Comparison of ENCODE assay signal across 8 cellular contexts in the genomic region with DNA sequence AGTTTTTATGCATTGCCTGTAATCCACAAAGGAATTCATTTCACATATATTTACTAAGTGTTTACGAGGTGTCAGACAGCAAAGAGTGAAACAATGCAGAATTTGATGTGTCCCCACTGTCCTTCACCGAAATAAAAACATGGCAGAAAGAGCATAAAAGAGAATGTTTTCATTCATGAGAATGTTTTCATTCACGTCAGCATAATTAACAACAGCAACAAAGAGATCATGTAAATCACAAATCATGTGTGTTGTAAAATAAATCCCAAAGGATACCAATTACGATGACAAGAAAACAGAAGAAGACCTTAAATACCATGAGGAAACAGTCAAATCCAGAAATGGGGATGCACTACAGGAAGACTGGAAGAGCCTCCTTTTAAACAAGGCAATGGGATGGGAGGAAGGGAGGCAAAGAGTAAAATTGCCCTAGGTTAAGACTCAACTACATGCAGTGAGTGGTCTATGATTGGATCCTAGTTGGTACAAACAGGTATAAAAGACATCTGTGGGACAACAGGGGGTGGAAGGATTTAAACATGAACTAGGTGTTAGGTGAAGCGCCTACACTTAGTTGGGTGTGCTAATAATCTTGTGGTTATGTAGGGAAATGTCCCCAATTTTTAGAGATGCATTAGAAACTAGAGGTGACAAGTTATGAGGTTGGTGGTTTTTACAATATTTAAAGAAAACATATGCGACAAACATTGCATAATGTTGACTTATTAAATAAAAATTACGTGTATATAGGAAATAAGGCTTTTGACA. TPM values are rescaled to one million over a fixed set of nuclear protein-coding genes. Genes with fewer than 3 reads are reported as not detected.
DNase-seq lines count a peak whose midpoint lies in the region; ATAC-seq and TF ChIP-seq lines count a peak whose summit lies in the region.

No MANE protein-coding gene starts in this region.

- no peak overlapping the region for H3K27ac ChIP-seq in CD4-positive, alpha-beta memory T cell (ENCODE audit: low read depth, low read length)
- no peak overlapping the region for H3K27ac ChIP-seq in PC-3 (ENCODE audit: low read length)
- peak overlapping the region; percentile 90 for H3K27ac ChIP-seq in hepatocyte
- H3K27ac ChIP-seq in psoas muscle, result peak overlapping the region; percentile 96

- peaks cover 0 to 4% (median 3%) of the 10 kb centered on the region in 4 donors for H3K4me1 Mint-ChIP-seq in CD4-positive, alpha-beta memory T cell
- peaks cover 3% of the 10 kb centered on the region for H3K4me1 Mint-ChIP-seq in activated CD8-positive, alpha-beta memory T cell treated with anti-CD3 and anti-CD28 coated beads, Interleukin-2, amount 10 ng/mL, durations not matched to agents 7 days and 5 days

- no TSS peak for BruUV-seq in PC-3 (replicated peaks; lab: Mats Ljungman, UMichigan)

- H3K4me3 ChIP-seq in CD4-positive, alpha-beta memory T cell (ENCODE audit: low read length in 2 of 2), result no peak overlapping the region
- H3K4me3 ChIP-seq in PC-3 (ENCODE audit: low read length) (peak overlapping the region; percentile 75; the same call in 1 of the 2 replicates), hepatocyte (no peak overlapping the region), psoas muscle (peak overlapping the region; percentile 90)

- ATAC-seq in PC-3 (no peak), psoas muscle (no peak)
- ATAC-seq in activated CD8-positive, alpha-beta memory T cell treated with anti-CD3 and anti-CD28 coated beads, Interleukin-2, amount 10 ng/mL, durations not matched to agents 7 days and 5 days, result no peak

- no peaks in the 10 kb centered on the region for H3F3A ChIP-seq in PC-3 (ENCODE audit: low read length, unreplicated experiment)

- no peaks in the 10 kb centered on the region for H3K36me3 Mint-ChIP-seq in CD4-positive, alpha-beta memory T cell
- peaks cover 1% of the 10 kb centered on the region for H3K36me3 Mint-ChIP-seq in activated CD8-positive, alpha-beta memory T cell treated with anti-CD3 and anti-CD28 coated beads, Interleukin-2, amount 10 ng/mL, durations not matched to agents 7 days and 5 days

- H3K79me2 ChIP-seq in PC-3 (ENCODE audit: low read length), result no peaks in the 10 kb centered on the region
- peaks cover 13% of the 10 kb centered on the region for H3K79me2 ChIP-seq in hepatocyte

- H3K4me3 Mint-ChIP-seq in CD4-positive, alpha-beta memory T cell, result peak overlapping the region in 5 of 8 donors; percentile 4 to 75 (median 34)
- H3K4me3 Mint-ChIP-seq in activated CD8-positive, alpha-beta memory T cell treated with anti-CD3 and anti-CD28 coated beads, Interleukin-2, amount 10 ng/mL, durations not matched to agents 7 days and 5 days, result no peak overlapping the region

- intact Hi-C loops in CD4-positive, alpha-beta memory T cell (cut with micrococcal nuclease), result loop anchor here (1.0 to 5.0 kb wide), 4 partner anchors 15 to 862 kb away; a partner anchor contains a TSS
- intact Hi-C loops in PC-3 (cut with micrococcal nuclease) (loop anchor here (1.0 to 5.0 kb wide), 5 partner anchors 49 to 197 kb away; a partner anchor contains a TSS), psoas muscle (cut with DNase I) (loop anchor here in 1 of 2 donors (5.0 kb wide), 2 partner anchors 52 to 197 kb away; a partner anchor contains a TSS)

- H3K27ac Mint-ChIP-seq in CD4-positive, alpha-beta memory T cell, result peak overlapping the region in 4 of 7 donors; percentile 12 to 89 (median 56)
- no peak overlapping the region for H3K27ac Mint-ChIP-seq in activated CD8-positive, alpha-beta memory T cell treated with anti-CD3 and anti-CD28 coated beads, Interleukin-2, amount 10 ng/mL, durations not matched to agents 7 days and 5 days

- H3K4me2 ChIP-seq in PC-3 (ENCODE audit: low read length) (peak overlapping the region; percentile 96), hepatocyte (peak overlapping the region; percentile 70)

- DNase-seq in CD4-positive, alpha-beta memory T cell, result no peak
- DNase-seq in PC-3, result no peak
- no peak for DNase-seq in hepatocyte (ENCODE audit: low spot score)
- no peak for DNase-seq in psoas muscle
- no peak for DNase-seq in activated CD8-positive, alpha-beta memory T cell treated with anti-CD3 and anti-CD28 coated beads, Interleukin-2, amount 10 ng/mL, durations not matched to agents 7 days and 5 days
- DNase-seq in HT-29 (ENCODE audit: low spot score), result no peak
- no peak for DNase-seq in hepatic stellate cell (ENCODE audit: low spot score)
- DNase-seq in activated CD4-positive, alpha-beta T cell treated with anti-CD3 and anti-CD28 coated beads, Interleukin-2, amount 50 U/mL, for 48 hours, result no peak

- peaks cover 17% of the 10 kb centered on the region for H3K4me1 ChIP-seq in CD4-positive, alpha-beta memory T cell (ENCODE audit: insufficient read depth, low read length)
- H3K4me1 ChIP-seq in PC-3 (ENCODE audit: insufficient read depth, low read length), result peaks cover 12% of the 10 kb centered on the region
- H3K4me1 ChIP-seq in hepatocyte (ENCODE audit: insufficient read depth), result peaks cover 7% of the 10 kb centered on the region
- peaks cover 8% of the 10 kb centered on the region for H3K4me1 ChIP-seq in psoas muscle

- no peaks in the 10 kb centered on the region for H3K27me3 Mint-ChIP-seq in CD4-positive, alpha-beta memory T cell
- no peaks in the 10 kb centered on the region for H3K27me3 Mint-ChIP-seq in activated CD8-positive, alpha-beta memory T cell treated with anti-CD3 and anti-CD28 coated beads, Interleukin-2, amount 10 ng/mL, durations not matched to agents 7 days and 5 days

- peaks cover 0 to 2% (median 0%) of the 10 kb centered on the region in 8 donors for H3K9me3 Mint-ChIP-seq in CD4-positive, alpha-beta memory T cell
- H3K9me3 Mint-ChIP-seq in activated CD8-positive, alpha-beta memory T cell treated with anti-CD3 and anti-CD28 coated beads, Interleukin-2, amount 10 ng/mL, durations not matched to agents 7 days and 5 days (ENCODE audit: low read depth), result no peaks in the 10 kb centered on the region

- no peaks in the 10 kb centered on the region for H4K20me1 ChIP-seq in PC-3 (ENCODE audit: low read length)
- no peaks in the 10 kb centered on the region for H4K20me1 ChIP-seq in hepatocyte (ENCODE audit: insufficient read depth, poor library complexity, severe bottlenecking)

- H3K36me3 ChIP-seq in CD4-positive, alpha-beta memory T cell (ENCODE audit: insufficient read depth, low read length), result no peaks in the 10 kb centered on the region
- no peaks in the 10 kb centered on the region for H3K36me3 ChIP-seq in PC-3 (ENCODE audit: low read depth, low read length)
- H3K36me3 ChIP-seq in hepatocyte (replicated peaks; ENCODE audit: insufficient read depth, low read depth), result no peaks in the 10 kb centered on the region
- peaks cover 0 to 5% of the 10 kb centered on the region in 2 donors for H3K36me3 ChIP-seq in psoas muscle (ENCODE audit: insufficient read depth in 1 of 2, low read depth in 1 of 2)

- no peaks in the 10 kb centered on the region for H3K27me3 ChIP-seq in CD4-positive, alpha-beta memory T cell (ENCODE audit: insufficient read depth, low read length)
- no peaks in the 10 kb centered on the region for H3K27me3 ChIP-seq in PC-3 (ENCODE audit: low read length)
- H3K27me3 ChIP-seq in hepatocyte, result no peaks in the 10 kb centered on the region
- no peaks in the 10 kb centered on the region for H3K27me3 ChIP-seq in psoas muscle (ENCODE audit: insufficient read depth in 3 of 3, low read length in 2 of 3)

- POLR2A ChIA-PET in CD4-positive, alpha-beta memory T cell (lab: Charles Lee; ENCODE audit: partially characterized antibody), result interaction anchor here (1.2 to 2.8 kb wide), 9 partner anchors 16 to 855 kb away, joined by 3 to 27 read pairs (median 6); a partner anchor contains a TSS
- POLR2A ChIA-PET in PC-3 (lab: Charles Lee; ENCODE audit: unreplicated experiment), result no interaction called here

- WGBS in hepatocyte (ENCODE audit: low lambda C conversion rate, missing lambda C conversion rate), result 83% methylated on average over 7 of the region's 7 CpGs
- 82 to 89% (median 86%) methylated on average over 7 of the region's 7 CpGs for WGBS in psoas muscle, 3 donors

- H3K9ac ChIP-seq in PC-3 (ENCODE audit: low read length), result no peak overlapping the region

- no peaks in the 10 kb centered on the region for H3K9me3 ChIP-seq in CD4-positive, alpha-beta memory T cell (ENCODE audit: control insufficient read depth in 1 of 2, low read length in 2 of 2)
- H3K9me3 ChIP-seq in PC-3 (ENCODE audit: low read length) (no peaks in the 10 kb centered on the region), hepatocyte (ENCODE audit: low read depth) (no peaks in the 10 kb centered on the region), psoas muscle (no peaks in the 10 kb centered on the region)

- H2AFZ ChIP-seq in PC-3 (ENCODE audit: low read length) (no peak overlapping the region), hepatocyte (peak overlapping the region; percentile 31)

- CTCF ChIA-PET in CD4-positive, alpha-beta memory T cell (lab: Charles Lee; ENCODE audit: partially characterized antibody), result interaction anchor here (0.9 to 3.5 kb wide), 4 partner anchors 10 to 467 kb away, joined by 3 to 20 read pairs (median 4); a partner anchor contains a TSS
- CTCF ChIA-PET in PC-3 (lab: Charles Lee), result no interaction called here
- CTCF ChIA-PET in activated CD8-positive, alpha-beta memory T cell treated with anti-CD3 and anti-CD28 coated beads, Interleukin-2, amount 10 ng/mL, durations not matched to agents 7 days and 5 days (lab: Charles Lee), result interaction anchor here (1.3 to 3.8 kb wide), 2 partner anchors 16 to 21 kb away, joined by 3 to 18 read pairs; no protein-coding TSS in a partner anchor

- TF ChIP-seq CTCF in PC-3 (conservative IDR thresholded peaks at IDR 0.05; ENCODE audit: low read depth, low read length) (no peak), hepatocyte (IDR thresholded peaks at IDR 0.05; ENCODE audit: poor library complexity) (no peak), psoas muscle (IDR thresholded peaks at IDR 0.05) (no peak)

- H3K9me2 ChIP-seq in PC-3 (replicated peaks; ENCODE audit: low read length), result no peaks in the 10 kb centered on the region
- no peaks in the 10 kb centered on the region for H3K9me2 ChIP-seq in hepatocyte (replicated peaks; ENCODE audit: insufficient read depth)

RNA-seq across cellular contexts. Expression of a gene that starts 1.5 kb away (rescaled TPM):
- under 1 TPM; 0.73 to 0.97 TPM for total RNA-seq in CD4-positive, alpha-beta memory T cell
- polyA plus RNA-seq in CD4-positive, alpha-beta memory T cell, result 1 to 10 TPM in 1 of 2 donors, under 1 TPM in 1; 0.86 to 1.2 TPM
- 10.7 and 16.9 TPM in 2 replicates for total RNA-seq in PC-3 (2014; rRNA removed)
- total RNA-seq in hepatocyte, result 2.6 and 4.6 TPM in 2 replicates
- 1.8 and 3.4 TPM in 2 replicates for polyA plus RNA-seq in hepatocyte
- 10 to 100 TPM in 1 of 4 donors, 1 to 10 TPM in 3; 4.8 to 10.8 (median 7.7) TPM for total RNA-seq in psoas muscle
- 1 to 10 TPM; 1.8 to 3.7 (median 2.3) TPM for polyA plus RNA-seq in psoas muscle
- total RNA-seq in activated CD8-positive, alpha-beta memory T cell treated with anti-CD3 and anti-CD28 coated beads, Interleukin-2, amount 10 ng/mL, durations not matched to agents 7 days and 5 days, result 1 to 10 TPM; 1.0 to 1.7 TPM
- 3.1 and 6.4 TPM in 2 replicates for total RNA-seq in HT-29 (2014; rRNA removed; shearing (Covaris generic))

RNA-seq across cellular contexts. Expression of a gene that starts 15.3 kb away (rescaled TPM):
- total RNA-seq in CD4-positive, alpha-beta memory T cell, result 10 to 100 TPM; 12.4 to 12.6 TPM
- polyA plus RNA-seq in CD4-positive, alpha-beta memory T cell, result 1 to 10 TPM; 2.3 to 4.2 TPM
- total RNA-seq in PC-3 (2014; rRNA removed) (1.9 and 2.3 TPM in 2 replicates), hepatocyte (6.8 and 7.1 TPM in 2 replicates), psoas muscle (1 to 10 TPM; 1.5 to 4.6 (median 2.9) TPM)
- polyA plus RNA-seq in hepatocyte (1.9 and 3.1 TPM in 2 replicates), psoas muscle (1 to 10 TPM; 1.3 to 2.9 (median 1.5) TPM)
- total RNA-seq in activated CD8-positive, alpha-beta memory T cell treated with anti-CD3 and anti-CD28 coated beads, Interleukin-2, amount 10 ng/mL, durations not matched to agents 7 days and 5 days, result 1 to 10 TPM; 4.1 to 5.5 TPM
- 0.53 and 0.60 TPM in 2 replicates for total RNA-seq in HT-29 (2014; rRNA removed; shearing (Covaris generic))

RNA-seq across cellular contexts. Expression of a gene that starts 53.1 kb away (rescaled TPM):
- 1 to 10 TPM; 1.1 to 1.4 TPM for total RNA-seq in CD4-positive, alpha-beta memory T cell
- under 1 TPM; 0.08 to 0.31 TPM for polyA plus RNA-seq in CD4-positive, alpha-beta memory T cell
- total RNA-seq in PC-3 (2014; rRNA removed), result 6.2 and 9.0 TPM in 2 replicates
- 5.1 and 6.2 TPM in 2 replicates for total RNA-seq in hepatocyte
- polyA plus RNA-seq in hepatocyte, result 2.5 and 3.1 TPM in 2 replicates
- total RNA-seq in psoas muscle, result 1 to 10 TPM in 3 of 4 donors, under 1 TPM in 1; 0.93 to 2.6 (median 1.3) TPM
- polyA plus RNA-seq in psoas muscle, result 1 to 10 TPM in 1 of 3 donors, under 1 TPM in 2; 0.62 to 1.3 (median 0.79) TPM
- total RNA-seq in activated CD8-positive, alpha-beta memory T cell treated with anti-CD3 and anti-CD28 coated beads, Interleukin-2, amount 10 ng/mL, durations not matched to agents 7 days and 5 days, result 1 to 10 TPM; 3.9 to 4.2 TPM
- 0.97 and 1.2 TPM in 2 replicates for total RNA-seq in HT-29 (2014; rRNA removed; shearing (Covaris generic))

Comparison
In these comparisons a context has a peak if more than half of its experiments do, and no peak if none do; other contexts are left out.
1. H3K27ac ChIP-seq: peak in hepatocyte (single experiment) and psoas muscle (single experiment); none in CD4-positive, alpha-beta memory T cell (single experiment) and PC-3 (single experiment).
2. H3K4me3 ChIP-seq: peak in PC-3 (single experiment) and psoas muscle (single experiment); none in CD4-positive, alpha-beta memory T cell (0 of 2) and hepatocyte (single experiment).